1 cellular context compared by ENCODE assay signal in genomic region chr4:152240232-152240631, GRCh38.
A peak's percentile ranks its signal among the peaks of the same experiment; 100 is the strongest.
TF ChIP-seq lines count a peak whose summit lies in the region.

No MANE protein-coding gene starts in this region.

TF ChIP-seq in GM12878, 131 proteins besides CTCF, POLR2A, EP300 and RAD21 (continued from another document):
- no peak for TF ChIP-seq MYC (IDR thresholded peaks at IDR 0.05; ENCODE audit: insufficient read depth, insufficient read length, insufficient replicate concordance, low read length, severe bottlenecking)
- no peak for TF ChIP-seq NKRF (conservative IDR thresholded peaks at IDR 0.05)
- no peak for TF ChIP-seq IRF4 (IDR thresholded peaks at IDR 0.05; ENCODE audit: low read depth, low read length)
- 0 out of 2 replicates have a peak, but pooled peaks have one; percentile 27 for TF ChIP-seq DPF2 (IDR thresholded peaks at IDR 0.05)
- no peak for TF ChIP-seq NR2F1 (conservative IDR thresholded peaks at IDR 0.05)
- TF ChIP-seq RELB (IDR thresholded peaks at IDR 0.05; ENCODE audit: low read depth): peak; percentile 29; the same call in 1 of the 2 replicates
